Comparison of ENCODE assay signal across 10 cellular contexts in genomic region chr1:89069955-89070354, GRCh38. TPM values are rescaled to one million over a fixed set of nuclear protein-coding genes. Genes with fewer than 3 reads are reported as not detected.
DNase-seq lines count a peak whose midpoint lies in the region; ATAC-seq, FAIRE-seq and TF ChIP-seq lines count a peak whose summit lies in the region.
"Had no signal": no experiment of that assay in that cellular context is flagged by ENCODE, and none has a peak within 500 bp of the region (broad histone marks: within the 10 kb centered on the region; RNA-seq: fewer than 3 reads in every experiment).

No MANE protein-coding gene starts in this region.

- H2AFZ ChIP-seq in GM12878 (ENCODE audit: control insufficient read depth, low read depth, low read length) = peak overlapping the region; percentile 50

- ATAC-seq in GM12878 = no peak
- no peak for ATAC-seq in HG02840 (IDR thresholded peaks at IDR 0.05; ENCODE audit: low FRiP score, unreplicated experiment)

- FAIRE-seq in A204.1 (lab: Jason Lieb, UNC) (peak; percentile 29), GM12878 (lab: Jason Lieb, UNC) (no peak)

- no peak for TF ChIP-seq EP300 in GM12878 (IDR thresholded peaks at IDR 0.05; ENCODE audit: borderline replicate concordance in 1 of 2, control insufficient read depth in 1 of 2, low read depth in 2 of 2, low read length in 2 of 2)

- peak overlapping the region; percentile 0; the same call in 1 of the 2 replicates for H3K4me2 ChIP-seq in GM12878 (ENCODE audit: control insufficient read depth, insufficient read depth)

- in situ Hi-C loops in GM12878 (cut with MboI) = no loop called here

- no peak overlapping the region for H3K27ac ChIP-seq in GM12878 (ENCODE audit: control insufficient read depth, insufficient read depth)

- no peaks in the 10 kb centered on the region for H3K27me3 ChIP-seq in GM12878 (replicated peaks in 1 of 2; ENCODE audit: control insufficient read depth in 2 of 2, insufficient read depth in 2 of 2, low read length in 1 of 2)

- TF ChIP-seq CTCF in GM12878 (IDR thresholded peaks at IDR 0.05 in 2 of 3, conservative IDR thresholded peaks at IDR 0.05 in 1 of 3; ENCODE audit: control insufficient read depth in 2 of 3, extremely low read depth in 1 of 3, insufficient read depth in 1 of 3, low read depth in 3 of 3, low read length in 3 of 3) = no peak
- no peak for TF ChIP-seq CTCF in GM10248 (IDR thresholded peaks at IDR 0.05; ENCODE audit: control extremely low read depth, extremely low read depth, low read depth, missing control alignments)

- WGBS in GM12878 (ENCODE audit: insufficient coverage, insufficient replicate concordance, low lambda C conversion rate, missing lambda C conversion rate) = 44% methylated on average over 2 of the region's 2 CpGs

- H3K9me3 ChIP-seq in GM12878 (replicated peaks; ENCODE audit: control insufficient read depth, insufficient read depth, low read length) = no peaks in the 10 kb centered on the region

- H3K9ac ChIP-seq in GM12878 (ENCODE audit: control insufficient read depth, insufficient read depth, low read length) = no peak overlapping the region

- BruUV-seq in GM12878 (replicated peaks; lab: Mats Ljungman, UMichigan) = no TSS peak

- no peaks in the 10 kb centered on the region for H4K20me1 ChIP-seq in GM12878 (ENCODE audit: control insufficient read depth, insufficient read depth)

- CTCF ChIA-PET in GM12878 (lab: Yijun Ruan, JAX) = interaction anchor here (1.4 to 1.7 kb wide), 2 partner anchors 8 to 16 kb away, joined by 5 to 8 read pairs; no protein-coding TSS in a partner anchor
- CTCF ChIA-PET in GM10248 (lab: Yijun Ruan, JAX) = interaction anchor here (0.6 to 1.6 kb wide), 6 partner anchors 8 to 48 kb away, joined by 3 to 5 read pairs (median 4); partner anchors contain the start of gene GBP3

- DNase-seq in HCEC 1CT (peak; percentile 6), GM12878 (ENCODE audit: low read depth, low spot score) (no peak), myocyte (ENCODE audit: low read depth) (peak; percentile 13), GM10248 (ENCODE audit: extremely low spot score) (no peak), middle frontal gyrus (ENCODE audit: extremely low spot score, low spot score) (no peak)
- no peak for DNase-seq in stimulated activated CD4-positive, alpha-beta T cell treated with anti-CD3 and anti-CD28 coated beads, Interleukin-12 subunit alpha, Interleukin-12 subunit beta, amount 100 ng/mL, for 4 hours
- DNase-seq: kidney glomerular epithelial cell, T1000 had no signal

- intact Hi-C loops in GM12878 (cut with micrococcal nuclease; ENCODE audit: unreplicated experiment) = no loop called here

- no peak for TF ChIP-seq RAD21 in GM12878 (IDR thresholded peaks at IDR 0.05; ENCODE audit: insufficient read depth, low read depth, low read length)

- H3K36me3 ChIP-seq in GM12878 (ENCODE audit: control insufficient read depth in 2 of 2, insufficient read depth in 2 of 2, low read length in 1 of 2) = no peaks in the 10 kb centered on the region

- no peaks in the 10 kb centered on the region for H3K4me1 ChIP-seq in GM12878 (ENCODE audit: control insufficient read depth, insufficient read depth, low read length)

- POLR2A ChIA-PET in GM12878 (lab: Charles Lee) = interaction anchor here (0.7 kb wide), 1 partner anchor 48 kb away, joined by 4 read pairs; no protein-coding TSS in a partner anchor
- POLR2A ChIA-PET in GM10248 (lab: Yijun Ruan, JAX) = no interaction called here

- SMC1A ChIA-PET in GM12878 (lab: Charles Lee; ENCODE audit: uncharacterized antibody, unreplicated experiment) = interaction anchor here (0.9 to 2.9 kb wide), 6 partner anchors 8 to 130 kb away, joined by 3 to 15 read pairs (median 4); partner anchors contain the start of genes GBP3 and GBP4

- TF ChIP-seq POLR2A in GM12878 (IDR thresholded peaks at IDR 0.05; ENCODE audit: low read depth, low read length) = no peak

- peaks cover 1% of the 10 kb centered on the region; the same call in 1 of the 2 replicates for H3K79me2 ChIP-seq in GM12878 (ENCODE audit: control insufficient read depth, insufficient read depth, low read length)

- RAD21 ChIA-PET in GM12878 (lab: Charles Lee; ENCODE audit: unreplicated experiment) = no interaction called here

- no peak overlapping the region for H3K4me3 ChIP-seq in GM12878

TF ChIP-seq in GM12878, 131 proteins besides CTCF, POLR2A, EP300 and RAD21:
- TF ChIP-seq KAT2A (conservative IDR thresholded peaks at IDR 0.05; ENCODE audit: control insufficient read depth, low read depth, low read length) (no peak), HDAC2 (IDR thresholded peaks at IDR 0.05) (no peak), RELB (IDR thresholded peaks at IDR 0.05; ENCODE audit: low read depth) (no peak), PML (IDR thresholded peaks at IDR 0.05; ENCODE audit: low read length) (no peak)
TF ChIP-seq in GM12878: peak in this region for 0.

RNA-seq across cellular contexts. Expression of gene GBP1, which starts 4.9 kb away (rescaled TPM):
- total RNA-seq in GM12878 (2013; cell fraction: nucleolus; rRNA removed) = 26.5 and 26.6 TPM in 2 replicates
- total RNA-seq in GM12878 (2014; rRNA removed) (5.1 and 5.3 TPM in 2 replicates), GM12878 (2014; rRNA removed; fragmentation: Illumina TruSeq; extraction: Trizol) (6.8 and 6.9 TPM in 2 replicates), GM12878 (2021) (3.9 and 4.8 TPM in 2 replicates), myocyte (25.6 and 30.3 TPM in 2 replicates)
- polyA plus RNA-seq in GM12878 (2011; ENCODE audit: low read depth) = 9.7 TPM
- polyA plus RNA-seq in GM12878 (2011; rRNA removed) (8.7 and 8.9 TPM in 2 replicates), GM12878 (2014; fragmentation: Illumina TruSeq; extraction: Trizol) (7.2 and 8.4 TPM in 2 replicates), GM12878 (2014; fragmentation: Nextera tagmentation; extraction: Ambion mirVana) (1 to 10 TPM; 3.6 to 6.2 TPM), GM12878 (2014; rRNA removed) (3.4 and 4.2 TPM in 2 replicates), GM12878 (2016; fragmentation: Nextera tagmentation; extraction: Ambion mirVana) (1 to 10 TPM; 1.5 to 1.8 TPM)
- 4.2 and 4.7 TPM in 2 replicates for polyA plus RNA-seq in GM12878 (2011; cell fraction: cytosol; rRNA removed)
- 16.8 and 17.4 TPM in 2 replicates for polyA plus RNA-seq in GM12878 (2011; cell fraction: nucleus; rRNA removed)
- polyA plus RNA-seq in GM12878 (2012) = 14.2 and 14.8 TPM in 2 replicates
- polyA minus RNA-seq in GM12878 (2011; rRNA and poly(A)+ RNA removed) = 6.7 and 9.0 TPM in 2 replicates
- polyA minus RNA-seq in GM12878 (2011; cell fraction: cytosol; rRNA and poly(A)+ RNA removed) = 1.6 and 4.3 TPM in 2 replicates
- polyA minus RNA-seq in GM12878 (2011; cell fraction: nucleus; rRNA and poly(A)+ RNA removed) = 14.4 and 18.2 TPM in 2 replicates
- 16.7 TPM for polyA plus RNA-seq in myocyte (2012)

RNA-seq across cellular contexts. Expression of gene GBP3, which starts 47.3 kb away (rescaled TPM):
- 16.5 and 17.1 TPM in 2 replicates for total RNA-seq in GM12878 (2013; cell fraction: nucleolus; rRNA removed)
- total RNA-seq in GM12878 (2014; rRNA removed) (2.6 TPM in 2 replicates), GM12878 (2014; rRNA removed; fragmentation: Illumina TruSeq; extraction: Trizol) (2.7 and 3.3 TPM in 2 replicates), GM12878 (2021) (1.8 and 2.4 TPM in 2 replicates), myocyte (20.5 and 26.9 TPM in 2 replicates)
- 3.2 TPM for polyA plus RNA-seq in GM12878 (2011; ENCODE audit: low read depth)
- polyA plus RNA-seq in GM12878 (2011; rRNA removed) (3.1 and 3.8 TPM in 2 replicates), GM12878 (2014; fragmentation: Illumina TruSeq; extraction: Trizol) (2.1 and 5.7 TPM in 2 replicates), GM12878 (2014; fragmentation: Nextera tagmentation; extraction: Ambion mirVana) (1 to 10 TPM in 1 of 2 experiments, under 1 TPM in 1; 0.32 to 1.2 TPM), GM12878 (2014; rRNA removed) (1.2 and 1.4 TPM in 2 replicates), GM12878 (2016; fragmentation: Nextera tagmentation; extraction: Ambion mirVana) (under 1 TPM; 0.21 to 0.98 TPM)
- polyA plus RNA-seq in GM12878 (2011; cell fraction: cytosol; rRNA removed) = 1.2 and 2.2 TPM in 2 replicates
- polyA plus RNA-seq in GM12878 (2011; cell fraction: nucleus; rRNA removed) = 3.2 and 5.2 TPM in 2 replicates
- polyA plus RNA-seq in GM12878 (2012) = 1.8 and 2.9 TPM in 2 replicates
- 3.3 and 4.2 TPM in 2 replicates for polyA minus RNA-seq in GM12878 (2011; rRNA and poly(A)+ RNA removed)
- polyA minus RNA-seq in GM12878 (2011; cell fraction: cytosol; rRNA and poly(A)+ RNA removed) = 0.73 and 0.94 TPM in 2 replicates
- polyA minus RNA-seq in GM12878 (2011; cell fraction: nucleus; rRNA and poly(A)+ RNA removed) = 3.5 and 3.7 TPM in 2 replicates
- polyA plus RNA-seq in myocyte (2012) = 20.8 TPM

RNA-seq across cellular contexts. Expression of gene GBP2, which starts 56.0 kb away (rescaled TPM):
- total RNA-seq in GM12878 (2013; cell fraction: nucleolus; rRNA removed) = 11.1 and 12.4 TPM in 2 replicates
- total RNA-seq in GM12878 (2014; rRNA removed) (3.2 and 3.5 TPM in 2 replicates), GM12878 (2014; rRNA removed; fragmentation: Illumina TruSeq; extraction: Trizol) (5.9 and 7.7 TPM in 2 replicates), GM12878 (2021) (3.1 TPM in 2 replicates), myocyte (70.6 and 111 TPM in 2 replicates)
- polyA plus RNA-seq in GM12878 (2011; ENCODE audit: low read depth) = 11.0 TPM
- polyA plus RNA-seq in GM12878 (2011; rRNA removed) (5.6 and 6.1 TPM in 2 replicates), GM12878 (2014; fragmentation: Illumina TruSeq; extraction: Trizol) (5.2 and 7.7 TPM in 2 replicates), GM12878 (2014; fragmentation: Nextera tagmentation; extraction: Ambion mirVana) (1 to 10 TPM; 2.6 to 4.0 TPM), GM12878 (2014; rRNA removed) (3.2 TPM in 2 replicates), GM12878 (2016; fragmentation: Nextera tagmentation; extraction: Ambion mirVana) (1 to 10 TPM; 1.6 TPM)
- polyA plus RNA-seq in GM12878 (2011; cell fraction: cytosol; rRNA removed) = 3.7 and 4.0 TPM in 2 replicates
- 3.2 and 4.8 TPM in 2 replicates for polyA plus RNA-seq in GM12878 (2011; cell fraction: nucleus; rRNA removed)
- 11.9 and 12.4 TPM in 2 replicates for polyA plus RNA-seq in GM12878 (2012)
- polyA minus RNA-seq in GM12878 (2011; rRNA and poly(A)+ RNA removed) = 4.8 and 5.1 TPM in 2 replicates
- polyA minus RNA-seq in GM12878 (2011; cell fraction: cytosol; rRNA and poly(A)+ RNA removed) = 1.6 and 2.0 TPM in 2 replicates
- polyA minus RNA-seq in GM12878 (2011; cell fraction: nucleus; rRNA and poly(A)+ RNA removed) = 2.9 and 4.1 TPM in 2 replicates
- 32.4 TPM for polyA plus RNA-seq in myocyte (2012)

Comparison
In these comparisons a context has a peak if more than half of its experiments do, and no peak if none do; other contexts are left out.
1. DNase-seq: peak in HCEC 1CT (single experiment) and myocyte (single experiment); none in GM12878 (single experiment), GM10248 (single experiment), stimulated activated CD4-positive, alpha-beta T cell treated with anti-CD3 and anti-CD28 coated beads, Interleukin-12 subunit alpha, Interleukin-12 subunit beta, amount 100 ng/mL, for 4 hours (single experiment) and middle frontal gyrus (single experiment).